Comparison of ENCODE assay signal across 8 cellular contexts in genomic region chr17:59620518-59621259, GRCh38. TPM values are rescaled to one million over a fixed set of nuclear protein-coding genes. Genes with fewer than 3 reads are reported as not detected.
DNase-seq lines count a peak whose midpoint lies in the region; ATAC-seq, FAIRE-seq and TF ChIP-seq lines count a peak whose summit lies in the region.

No MANE protein-coding gene starts in this region.

- peaks cover 27% of the 10 kb centered on the region for H3K36me3 Mint-ChIP-seq in stimulated activated naive CD8-positive, alpha-beta T cell treated with anti-CD3 and anti-CD28 coated beads, Interleukin-15, Interleukin-2, amounts not matched to agents 100 ng/mL and 50 ng/mL, for 24 hours (ENCODE audit: low read depth)

- TF ChIP-seq CTCF in A549 (IDR thresholded peaks at IDR 0.05), result no peak
- TF ChIP-seq CTCF in epithelial cell of esophagus (IDR thresholded peaks at IDR 0.05; ENCODE audit: insufficient read depth, low read depth, low read length, missing control alignments), result no peak

- no peaks in the 10 kb centered on the region for H3K9me3 Mint-ChIP-seq in stimulated activated naive CD8-positive, alpha-beta T cell treated with anti-CD3 and anti-CD28 coated beads, Interleukin-15, Interleukin-2, amounts not matched to agents 100 ng/mL and 50 ng/mL, for 24 hours

- no peaks in the 10 kb centered on the region for H3K27me3 Mint-ChIP-seq in stimulated activated naive CD8-positive, alpha-beta T cell treated with anti-CD3 and anti-CD28 coated beads, Interleukin-15, Interleukin-2, amounts not matched to agents 100 ng/mL and 50 ng/mL, for 24 hours

- peaks cover 66% of the 10 kb centered on the region for H3K4me1 Mint-ChIP-seq in stimulated activated naive CD8-positive, alpha-beta T cell treated with anti-CD3 and anti-CD28 coated beads, Interleukin-15, Interleukin-2, amounts not matched to agents 100 ng/mL and 50 ng/mL, for 24 hours (ENCODE audit: low read depth)

- 2% methylated on average over 14 of the region's 14 CpGs for WGBS in A549 (ENCODE audit: missing lambda C conversion rate)

- H3K4me3 Mint-ChIP-seq in stimulated activated naive CD8-positive, alpha-beta T cell treated with anti-CD3 and anti-CD28 coated beads, Interleukin-15, Interleukin-2, amounts not matched to agents 100 ng/mL and 50 ng/mL, for 24 hours, result peak overlapping the region; percentile 91

- H3K27ac Mint-ChIP-seq in stimulated activated naive CD8-positive, alpha-beta T cell treated with anti-CD3 and anti-CD28 coated beads, Interleukin-15, Interleukin-2, amounts not matched to agents 100 ng/mL and 50 ng/mL, for 24 hours, result peak overlapping the region; percentile 97

- POLR2A ChIA-PET in A549 (lab: Yijun Ruan, JAX), result interaction anchor here (1.1 to 4.1 kb wide), 4 partner anchors 14 to 466 kb away, joined by 3 to 38 read pairs (median 9); partner anchors contain the start of genes PTRH2, SKA2 and VMP1

- TF ChIP-seq EP300 in A549 (IDR thresholded peaks at IDR 0.05), result no peak

- H3K9me3 ChIP-seq in A549, result no peaks in the 10 kb centered on the region

- TF ChIP-seq POLR2A in A549 (IDR thresholded peaks at IDR 0.05; ENCODE audit: low read length), result no peak

- CTCF ChIA-PET in A549 (lab: Yijun Ruan, JAX), result interaction anchor here (1.3 to 1.4 kb wide), 2 partner anchors 23 to 310 kb away, joined by 3 read pairs; no protein-coding TSS in a partner anchor

- H3K4me2 ChIP-seq in A549, result peak overlapping the region; percentile 87

- peak; percentile 60 to 73 for DNase-seq in A549 (ENCODE audit: low read depth in 1 of 2, low spot score in 1 of 2)
- DNase-seq in GM19238 (ENCODE audit: insufficient read length, low spot score), result peak; percentile 23
- peak; percentile 54 for DNase-seq in NCI-H82 treated with DMSO at 0.1 percent for 48 hours (lab: John Stamatoyannopoulos, UW; ENCODE audit: unreplicated experiment)
- peak; percentile 43 for DNase-seq in activated T-cell treated with anti-CD3 and anti-CD28 coated beads for 24 hours (ENCODE audit: low read depth)
- peak; percentile 45 for DNase-seq in epithelial cell of esophagus (ENCODE audit: low read depth)
- DNase-seq in myocyte (ENCODE audit: low read depth), result peak; percentile 46

- FAIRE-seq in A549 (lab: Jason Lieb, UNC), result no peak

- peak overlapping the region; percentile 93 for H3K4me3 ChIP-seq in A549
- peak overlapping the region; percentile 93 for H3K4me3 ChIP-seq in epithelial cell of esophagus (ENCODE audit: low read length)

- peaks cover 49% of the 10 kb centered on the region for H3K4me1 ChIP-seq in A549

- peak overlapping the region; percentile 97 to 98 for H3K27ac ChIP-seq in A549

- TF ChIP-seq RAD21 in A549 (conservative IDR thresholded peaks at IDR 0.05 in 1 of 2, IDR thresholded peaks at IDR 0.05 in 1 of 2), result no peak

- ATAC-seq in A549 (peak; percentile 35 to 45; a peak in 4 of 6 replicates), HG02870 (IDR thresholded peaks at IDR 0.05; ENCODE audit: unreplicated experiment) (no peak)

TF ChIP-seq in A549, 52 proteins besides CTCF, POLR2A, EP300 and RAD21:
- TF ChIP-seq HOXA7 (CRISPR knock-in tag; IDR thresholded peaks at IDR 0.05) (peak; percentile 74; the same call in 1 of the 2 replicates), ELK1 (IDR thresholded peaks at IDR 0.05; ENCODE audit: low read depth, low read length) (no peak), TFCP2L1 (CRISPR knock-in tag; IDR thresholded peaks at IDR 0.05) (0 out of 2 replicates have a peak, but pooled peaks have one; percentile 18)

RNA-seq across cellular contexts. Expression of gene CLTC, which starts 1.0 kb away (rescaled TPM):
- polyA plus RNA-seq in A549 (2011; rRNA removed) (360 and 376 TPM in 2 replicates), A549 (2017; fragmentation: RNase III; extraction: RNeasy Plus Mini Kit Qiagen cat#74134 plus additional on column Dnase treatment) (182 to 185 TPM (median 183 TPM) in 3 replicates)
- 93.7 and 99.5 TPM in 2 replicates for polyA plus RNA-seq in A549 (2012; cell fraction: cytosol; rRNA removed)
- polyA plus RNA-seq in A549 (2012; cell fraction: nucleus; rRNA removed), result 191 and 272 TPM in 2 replicates
- polyA minus RNA-seq in A549 (2011; rRNA and poly(A)+ RNA removed), result 712 and 826 TPM in 2 replicates
- 338 and 354 TPM in 2 replicates for total RNA-seq in myocyte
- 135 TPM for polyA plus RNA-seq in myocyte (2012)

RNA-seq across cellular contexts. Expression of gene DHX40, which starts 55.3 kb away (rescaled TPM):
- polyA plus RNA-seq in A549 (2011; rRNA removed), result 87.4 and 109 TPM in 2 replicates
- polyA plus RNA-seq in A549 (2012; cell fraction: cytosol; rRNA removed), result 17.9 and 19.0 TPM in 2 replicates
- 9.8 and 13.5 TPM in 2 replicates for polyA plus RNA-seq in A549 (2012; cell fraction: nucleus; rRNA removed)
- polyA plus RNA-seq in A549 (2017; fragmentation: RNase III; extraction: RNeasy Plus Mini Kit Qiagen cat#74134 plus additional on column Dnase treatment), result 54.7 to 59.3 TPM (median 55.8 TPM) in 3 replicates
- 33.1 and 34.7 TPM in 2 replicates for polyA minus RNA-seq in A549 (2011; rRNA and poly(A)+ RNA removed)
- 29.8 and 37.1 TPM in 2 replicates for total RNA-seq in myocyte
- polyA plus RNA-seq in myocyte (2012), result 17.7 TPM
